Comparison of ENCODE assay signal across 8 cellular contexts in genomic region chr12:46217686-46218508, GRCh38. TPM values are rescaled to one million over a fixed set of nuclear protein-coding genes. Genes with fewer than 3 reads are reported as not detected.
DNase-seq lines count a peak whose midpoint lies in the region; ATAC-seq and TF ChIP-seq lines count a peak whose summit lies in the region.

No MANE protein-coding gene starts in this region.

- ATAC-seq in CD8-positive, alpha-beta T cell: peak; percentile 11
- ATAC-seq in GM19372 (IDR thresholded peaks at IDR 0.05; ENCODE audit: low read depth, unreplicated experiment) (peak; percentile 58), HG03342 (IDR thresholded peaks at IDR 0.05; ENCODE audit: unreplicated experiment) (peak; percentile 52), lower lobe of right lung (peak; percentile 62 to 79)

- H3K36me3 ChIP-seq in CD8-positive, alpha-beta T cell (ENCODE audit: insufficient read depth, low read length): peaks cover 7% of the 10 kb centered on the region
- no peaks in the 10 kb centered on the region for H3K36me3 ChIP-seq in lower lobe of right lung
- no peaks in the 10 kb centered on the region for H3K36me3 ChIP-seq in osteoblast (ENCODE audit: insufficient read depth, low read length)

- peak overlapping the region; percentile 92 for H3K27ac ChIP-seq in CD8-positive, alpha-beta T cell (ENCODE audit: low read depth, low read length)
- H3K27ac ChIP-seq in lower lobe of right lung (no peak overlapping the region), osteoblast (ENCODE audit: low read depth, low read length) (no peak overlapping the region)

- intact Hi-C loops in CD8-positive, alpha-beta T cell (cut with DNase I, micrococcal nuclease): loop anchor here in 1 of 2 experiments (5.0 to 10.0 kb wide), 3 partner anchors 226 to 1147 kb away; partner anchors contain the start of gene SCAF11
- intact Hi-C loops in lower lobe of right lung (cut with DNase I): no loop called here

- H3K4me1 Mint-ChIP-seq in CD8-positive, alpha-beta T cell (ENCODE audit: low read depth): peaks cover 96% of the 10 kb centered on the region

- no peaks in the 10 kb centered on the region for H3K9me3 ChIP-seq in CD8-positive, alpha-beta T cell (ENCODE audit: low read length)
- H3K9me3 ChIP-seq in lower lobe of right lung (no peaks in the 10 kb centered on the region), osteoblast (ENCODE audit: low read depth, low read length) (no peaks in the 10 kb centered on the region)

- peak overlapping the region; percentile 98 for H3K27ac Mint-ChIP-seq in CD8-positive, alpha-beta T cell

- no peaks in the 10 kb centered on the region for H3K79me2 ChIP-seq in osteoblast (ENCODE audit: insufficient read depth, low read length)

- no peaks in the 10 kb centered on the region for H3K27me3 Mint-ChIP-seq in CD8-positive, alpha-beta T cell (ENCODE audit: low read depth)

- no peaks in the 10 kb centered on the region for H3K27me3 ChIP-seq in CD8-positive, alpha-beta T cell (ENCODE audit: insufficient read depth, low read length)
- no peaks in the 10 kb centered on the region for H3K27me3 ChIP-seq in lower lobe of right lung (ENCODE audit: low read depth)
- H3K27me3 ChIP-seq in osteoblast (ENCODE audit: insufficient read depth, low read length): no peaks in the 10 kb centered on the region

- H4K20me1 ChIP-seq in osteoblast (ENCODE audit: insufficient read depth, low read length): no peaks in the 10 kb centered on the region

- H3K36me3 Mint-ChIP-seq in CD8-positive, alpha-beta T cell: peaks cover 73% of the 10 kb centered on the region

- H3K9me3 Mint-ChIP-seq in CD8-positive, alpha-beta T cell: no peaks in the 10 kb centered on the region

- no peak overlapping the region for H3K4me2 ChIP-seq in osteoblast (ENCODE audit: insufficient read depth, low read length)

- H3K4me1 ChIP-seq in CD8-positive, alpha-beta T cell (ENCODE audit: insufficient read depth, low read length): peaks cover 98% of the 10 kb centered on the region
- H3K4me1 ChIP-seq in lower lobe of right lung: peaks cover 49% of the 10 kb centered on the region
- H3K4me1 ChIP-seq in osteoblast (ENCODE audit: insufficient read depth, low read length): peaks cover 10% of the 10 kb centered on the region

- CTCF ChIA-PET in CD8-positive, alpha-beta T cell (lab: Charles Lee): interaction anchor here (0.8 to 1.8 kb wide), 5 partner anchors 10 to 85 kb away, joined by 3 to 4 read pairs (median 4); no protein-coding TSS in a partner anchor

- POLR2A ChIA-PET in CD8-positive, alpha-beta T cell (lab: Charles Lee): interaction anchor here (0.6 to 11.6 kb wide), 14 partner anchors 9 to 227 kb away, joined by 3 to 232 read pairs (median 4); partner anchors contain the start of gene SLC38A1

- no peak overlapping the region for H2AFZ ChIP-seq in osteoblast (ENCODE audit: low read length)

- peak overlapping the region; percentile 79 for H3K4me3 Mint-ChIP-seq in CD8-positive, alpha-beta T cell

- DNase-seq in CD8-positive, alpha-beta T cell: peak in 6 of 7 experiments; percentile 44 to 67 (median 60)
- DNase-seq in T-helper 9 cell (peak; percentile 52), lower lobe of right lung (no peak), kidney glomerular epithelial cell (lab: John Stamatoyannopoulos, UW) (no peak), osteoblast (ENCODE audit: insufficient read length, low spot score, missing footprints) (no peak), NCI-H2081 treated with DMSO at 0.1 percent for 48 hours (lab: John Stamatoyannopoulos, UW) (no peak)

- H3K4me3 ChIP-seq in CD8-positive, alpha-beta T cell (ENCODE audit: low read depth, low read length): peak overlapping the region; percentile 47
- H3K4me3 ChIP-seq in lower lobe of right lung (no peak overlapping the region), osteoblast (ENCODE audit: insufficient read depth, low read length) (no peak overlapping the region)

- no peak for TF ChIP-seq CTCF in CD8-positive, alpha-beta T cell (IDR thresholded peaks at IDR 0.05)
- no peak for TF ChIP-seq CTCF in lower lobe of right lung (IDR thresholded peaks at IDR 0.05)
- TF ChIP-seq CTCF in osteoblast (IDR thresholded peaks at IDR 0.05; ENCODE audit: extremely low read depth, low read depth, low read length): no peak

RNA-seq across cellular contexts. Expression of gene SLC38A1, which starts 50.9 kb away (rescaled TPM):
- 100 to 1,000 TPM; 440 to 464 TPM for total RNA-seq in CD8-positive, alpha-beta T cell
- 45.8 TPM for total RNA-seq in lower lobe of right lung
- 19.2 and 29.7 TPM in 2 replicates for total RNA-seq in osteoblast

Comparison
In these comparisons a context has a peak if more than half of its experiments do, and no peak if none do; other contexts are left out.
1. ATAC-seq: peak in every context shown above with its lines; median percentile 70 in lower lobe of right lung; 58 in GM19372; 52 in HG03342; 11 in CD8-positive, alpha-beta T cell.
2. DNase-seq: peak in CD8-positive, alpha-beta T cell (6 of 7) and T-helper 9 cell (single experiment); none in lower lobe of right lung (single experiment), kidney glomerular epithelial cell (single experiment), osteoblast (single experiment) and NCI-H2081 treated with DMSO at 0.1 percent for 48 hours (single experiment).